Comparison of ENCODE assay signal across 8 cellular contexts in genomic region chr3:15634671-15635661, GRCh38. TPM values are rescaled to one million over a fixed set of nuclear protein-coding genes. Genes with fewer than 3 reads are reported as not detected.
DNase-seq lines count a peak whose midpoint lies in the region; ATAC-seq, FAIRE-seq and TF ChIP-seq lines count a peak whose summit lies in the region.

No MANE protein-coding gene starts in this region.

- peak overlapping the region; percentile 96 for H3K27ac ChIP-seq in fibroblast of lung (ENCODE audit: insufficient read depth, low read length)

- TF ChIP-seq CTCF in AG04449 (IDR thresholded peaks at IDR 0.05; ENCODE audit: insufficient read depth, low read length, missing control alignments): no peak
- TF ChIP-seq CTCF in fibroblast of lung (conservative IDR thresholded peaks at IDR 0.05 in 1 of 2, IDR thresholded peaks at IDR 0.05 in 1 of 2; ENCODE audit: low read depth in 1 of 2, low read length in 2 of 2): no peak
- no peak for TF ChIP-seq CTCF in GM10266 (IDR thresholded peaks at IDR 0.05; ENCODE audit: control insufficient read depth, insufficient read depth, low read depth, missing control alignments)

- CTCF ChIA-PET in AG04449 (lab: Yijun Ruan, JAX): interaction anchor here (0.7 to 4.2 kb wide), 14 partner anchors 11 to 613 kb away, joined by 3 to 22 read pairs (median 3); no protein-coding TSS in a partner anchor

- FAIRE-seq in RCC 7860 (lab: Jason Lieb, UNC): peak; percentile 15

- POLR2A ChIA-PET in AG04449 (lab: Yijun Ruan, JAX): interaction anchor here (0.7 to 3.0 kb wide), 3 partner anchors 12 to 163 kb away, joined by 4 to 29 read pairs (median 6); partner anchors contain the start of gene ANKRD28

- H2AFZ ChIP-seq in fibroblast of lung (ENCODE audit: low read length): peak overlapping the region; percentile 0

- peaks cover 39% of the 10 kb centered on the region for H3K4me1 ChIP-seq in fibroblast of lung (ENCODE audit: control insufficient read depth, extremely low read depth, insufficient read depth, low read length)

- no peaks in the 10 kb centered on the region for H3K9me3 ChIP-seq in fibroblast of lung (ENCODE audit: control insufficient read depth, insufficient read depth, low read depth, low read length)

- no peaks in the 10 kb centered on the region for H3K27me3 ChIP-seq in fibroblast of lung (ENCODE audit: control insufficient read depth, insufficient read depth, low read length)

- no peaks in the 10 kb centered on the region for H3K36me3 ChIP-seq in fibroblast of lung (ENCODE audit: control insufficient read depth, insufficient read depth, low read length)

- intact Hi-C loops in posterior vena cava (cut with DNase I): loop anchor here in 1 of 2 donors (10.0 kb wide), 1 partner anchor 160 kb away; the partner anchor contains the start of gene ANKRD28

- H3K4me3 ChIP-seq in AG04449 (ENCODE audit: low read depth, low read length) (no peak overlapping the region), fibroblast of lung (replicated peaks in 1 of 4; ENCODE audit: control extremely low read depth in 1 of 4, insufficient read depth in 1 of 4, low read depth in 3 of 4, low read length in 4 of 4) (no peak overlapping the region)

- H4K20me1 ChIP-seq in fibroblast of lung (ENCODE audit: control insufficient read depth, extremely low read depth, insufficient read depth, low read length): no peaks in the 10 kb centered on the region

- H3K79me2 ChIP-seq in fibroblast of lung (ENCODE audit: control insufficient read depth, insufficient read depth, low read length): no peaks in the 10 kb centered on the region

- no peak overlapping the region for H3K4me2 ChIP-seq in fibroblast of lung (ENCODE audit: extremely low read depth, insufficient read depth, low read length)

- peak overlapping the region; percentile 6 for H3K9ac ChIP-seq in fibroblast of lung (ENCODE audit: insufficient read depth, low read length)

- ATAC-seq in HG03097 (IDR thresholded peaks at IDR 0.05; ENCODE audit: low FRiP score, unreplicated experiment) (no peak), GM21723 (IDR thresholded peaks at IDR 0.05; ENCODE audit: unreplicated experiment) (no peak), GM18873 (IDR thresholded peaks at IDR 0.05; ENCODE audit: low FRiP score, unreplicated experiment) (no peak)

- DNase-seq in AG04449 (ENCODE audit: low read depth, low spot score) (peak; percentile 71), RCC 7860 (ENCODE audit: low spot score) (peak; percentile 58), fibroblast of lung (ENCODE audit: low read depth in 2 of 2) (peak; percentile 80 to 97), posterior vena cava (ENCODE audit: low spot score) (peak; percentile 84), GM10266 (ENCODE audit: extremely low spot score) (no peak)

RNA-seq across cellular contexts. Expression of gene BTD, which starts 33.4 kb away (rescaled TPM):
- total RNA-seq in fibroblast of lung: 18.0 and 24.9 TPM in 2 replicates
- polyA plus RNA-seq in fibroblast of lung: 19.1 and 24.4 TPM in 2 replicates
- 13.7 and 18.6 TPM in 2 replicates for polyA plus RNA-seq in fibroblast of lung (2012)
- polyA minus RNA-seq in fibroblast of lung (ENCODE audit: low replicate concordance): 12.3 and 24.7 TPM in 2 replicates
- total RNA-seq in posterior vena cava: 10 to 100 TPM; 13.3 to 18.1 TPM

RNA-seq across cellular contexts. Expression of gene HACL1, which starts 33.6 kb away (rescaled TPM):
- total RNA-seq in fibroblast of lung (16.4 and 20.6 TPM in 2 replicates), posterior vena cava (10 to 100 TPM; 18.5 to 21.2 TPM)
- polyA plus RNA-seq in fibroblast of lung: 16.0 and 17.7 TPM in 2 replicates
- polyA plus RNA-seq in fibroblast of lung (2012): 9.8 and 13.6 TPM in 2 replicates
- 4.1 and 7.7 TPM in 2 replicates for polyA minus RNA-seq in fibroblast of lung (ENCODE audit: low replicate concordance)
